In the genomic region with DNA sequence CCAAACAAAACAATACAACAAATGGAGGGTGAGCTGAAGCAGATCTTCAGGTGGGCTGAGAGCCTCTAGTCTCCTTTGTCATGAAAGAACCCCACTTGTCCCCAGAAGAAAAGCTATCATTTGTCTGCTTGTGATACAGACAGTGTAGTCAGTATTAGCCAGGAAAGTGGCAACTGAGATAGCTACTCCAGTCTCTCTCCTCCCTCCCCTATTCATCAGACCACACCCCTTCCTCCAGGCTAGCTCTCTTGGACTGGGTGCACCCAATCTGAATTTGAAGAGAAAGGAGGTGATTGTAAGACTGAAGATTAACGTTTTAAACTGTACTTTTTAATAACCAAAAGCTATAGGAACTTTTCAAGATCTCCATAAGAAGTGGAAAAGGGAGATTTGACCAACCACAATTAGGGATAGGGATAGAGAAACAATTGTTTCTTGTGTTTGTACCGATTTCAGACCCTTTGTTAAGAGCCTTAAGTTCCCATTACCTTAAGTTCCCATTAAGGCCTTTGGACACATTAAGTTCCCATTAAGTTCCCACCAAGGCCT, we compare ENCODE assay signal across 1 cellular context.
TF ChIP-seq lines count a peak whose summit lies in the region.

No MANE protein-coding gene starts in this region.

TF ChIP-seq in GM23338, 12 proteins besides CTCF, POLR2A, EP300 and RAD21 (continued from another document):
- TF ChIP-seq, protein P1, sequence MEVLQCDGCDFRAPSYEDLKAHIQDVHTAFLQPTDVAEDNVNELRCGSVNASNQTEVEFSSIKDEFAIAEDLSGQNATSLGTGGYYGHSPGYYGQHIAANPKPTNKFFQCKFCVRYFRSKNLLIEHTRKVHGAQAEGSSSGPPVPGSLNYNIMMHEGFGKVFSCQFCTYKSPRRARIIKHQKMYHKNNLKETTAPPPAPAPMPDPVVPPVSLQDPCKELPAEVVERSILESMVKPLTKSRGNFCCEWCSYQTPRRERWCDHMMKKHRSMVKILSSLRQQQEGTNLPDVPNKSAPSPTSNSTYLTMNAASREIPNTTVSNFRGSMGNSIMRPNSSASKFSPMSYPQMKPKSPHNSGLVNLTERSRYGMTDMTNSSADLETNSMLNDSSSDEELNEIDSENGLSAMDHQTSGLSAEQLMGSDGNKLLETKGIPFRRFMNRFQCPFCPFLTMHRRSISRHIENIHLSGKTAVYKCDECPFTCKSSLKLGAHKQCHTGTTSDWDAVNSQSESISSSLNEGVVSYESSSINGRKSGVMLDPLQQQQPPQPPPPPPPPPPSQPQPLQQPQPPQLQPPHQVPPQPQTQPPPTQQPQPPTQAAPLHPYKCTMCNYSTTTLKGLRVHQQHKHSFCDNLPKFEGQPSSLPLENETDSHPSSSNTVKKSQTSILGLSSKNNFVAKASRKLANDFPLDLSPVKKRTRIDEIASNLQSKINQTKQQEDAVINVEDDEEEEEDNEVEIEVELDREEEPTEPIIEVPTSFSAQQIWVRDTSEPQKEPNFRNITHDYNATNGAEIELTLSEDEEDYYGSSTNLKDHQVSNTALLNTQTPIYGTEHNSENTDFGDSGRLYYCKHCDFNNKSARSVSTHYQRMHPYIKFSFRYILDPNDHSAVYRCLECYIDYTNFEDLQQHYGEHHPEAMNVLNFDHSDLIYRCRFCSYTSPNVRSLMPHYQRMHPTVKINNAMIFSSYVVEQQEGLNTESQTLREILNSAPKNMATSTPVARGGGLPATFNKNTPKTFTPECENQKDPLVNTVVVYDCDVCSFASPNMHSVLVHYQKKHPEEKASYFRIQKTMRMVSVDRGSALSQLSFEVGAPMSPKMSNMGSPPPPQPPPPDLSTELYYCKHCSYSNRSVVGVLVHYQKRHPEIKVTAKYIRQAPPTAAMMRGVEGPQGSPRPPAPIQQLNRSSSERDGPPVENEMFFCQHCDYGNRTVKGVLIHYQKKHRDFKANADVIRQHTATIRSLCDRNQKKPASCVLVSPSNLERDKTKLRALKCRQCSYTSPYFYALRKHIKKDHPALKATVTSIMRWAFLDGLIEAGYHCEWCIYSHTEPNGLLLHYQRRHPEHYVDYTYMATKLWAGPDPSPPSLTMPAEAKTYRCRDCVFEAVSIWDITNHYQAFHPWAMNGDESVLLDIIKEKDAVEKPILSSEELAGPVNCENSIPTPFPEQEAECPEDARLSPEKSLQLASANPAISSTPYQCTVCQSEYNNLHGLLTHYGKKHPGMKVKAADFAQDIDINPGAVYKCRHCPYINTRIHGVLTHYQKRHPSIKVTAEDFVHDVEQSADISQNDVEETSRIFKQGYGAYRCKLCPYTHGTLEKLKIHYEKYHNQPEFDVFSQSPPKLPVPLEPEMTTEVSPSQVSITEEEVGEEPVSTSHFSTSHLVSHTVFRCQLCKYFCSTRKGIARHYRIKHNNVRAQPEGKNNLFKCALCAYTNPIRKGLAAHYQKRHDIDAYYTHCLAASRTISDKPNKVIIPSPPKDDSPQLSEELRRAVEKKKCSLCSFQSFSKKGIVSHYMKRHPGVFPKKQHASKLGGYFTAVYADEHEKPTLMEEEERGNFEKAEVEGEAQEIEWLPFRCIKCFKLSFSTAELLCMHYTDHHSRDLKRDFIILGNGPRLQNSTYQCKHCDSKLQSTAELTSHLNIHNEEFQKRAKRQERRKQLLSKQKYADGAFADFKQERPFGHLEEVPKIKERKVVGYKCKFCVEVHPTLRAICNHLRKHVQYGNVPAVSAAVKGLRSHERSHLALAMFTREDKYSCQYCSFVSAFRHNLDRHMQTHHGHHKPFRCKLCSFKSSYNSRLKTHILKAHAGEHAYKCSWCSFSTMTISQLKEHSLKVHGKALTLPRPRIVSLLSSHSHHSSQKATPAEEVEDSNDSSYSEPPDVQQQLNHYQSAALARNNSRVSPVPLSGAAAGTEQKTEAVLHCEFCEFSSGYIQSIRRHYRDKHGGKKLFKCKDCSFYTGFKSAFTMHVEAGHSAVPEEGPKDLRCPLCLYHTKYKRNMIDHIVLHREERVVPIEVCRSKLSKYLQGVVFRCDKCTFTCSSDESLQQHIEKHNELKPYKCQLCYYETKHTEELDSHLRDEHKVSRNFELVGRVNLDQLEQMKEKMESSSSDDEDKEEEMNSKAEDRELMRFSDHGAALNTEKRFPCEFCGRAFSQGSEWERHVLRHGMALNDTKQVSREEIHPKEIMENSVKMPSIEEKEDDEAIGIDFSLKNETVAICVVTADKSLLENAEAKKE (CRISPR knock-in tag; IDR thresholded peaks at IDR 0.05): no peak
- TF ChIP-seq STAT1 (IDR thresholded peaks at IDR 0.05; ENCODE audit: unreplicated experiment) (no peak), ZNF331 (CRISPR knock-in tag; IDR thresholded peaks at IDR 0.05; ENCODE audit: low read depth) (no peak), EZH2phosphoT487 (IDR thresholded peaks at IDR 0.05; ENCODE audit: unreplicated experiment) (no peak), EZH2 (IDR thresholded peaks at IDR 0.05; ENCODE audit: low read depth, unreplicated experiment) (no peak), ZNF114 (CRISPR knock-in tag; IDR thresholded peaks at IDR 0.05) (no peak), JUNB (IDR thresholded peaks at IDR 0.05; ENCODE audit: unreplicated experiment) (no peak), CREB1 (CRISPR knock-in tag; IDR thresholded peaks at IDR 0.05; ENCODE audit: low read depth) (no peak)
- TF ChIP-seq, protein P2, sequence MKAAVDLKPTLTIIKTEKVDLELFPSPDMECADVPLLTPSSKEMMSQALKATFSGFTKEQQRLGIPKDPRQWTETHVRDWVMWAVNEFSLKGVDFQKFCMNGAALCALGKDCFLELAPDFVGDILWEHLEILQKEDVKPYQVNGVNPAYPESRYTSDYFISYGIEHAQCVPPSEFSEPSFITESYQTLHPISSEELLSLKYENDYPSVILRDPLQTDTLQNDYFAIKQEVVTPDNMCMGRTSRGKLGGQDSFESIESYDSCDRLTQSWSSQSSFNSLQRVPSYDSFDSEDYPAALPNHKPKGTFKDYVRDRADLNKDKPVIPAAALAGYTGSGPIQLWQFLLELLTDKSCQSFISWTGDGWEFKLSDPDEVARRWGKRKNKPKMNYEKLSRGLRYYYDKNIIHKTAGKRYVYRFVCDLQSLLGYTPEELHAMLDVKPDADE (IDR thresholded peaks at IDR 0.05): no peak
- TF ChIP-seq, protein P3, sequence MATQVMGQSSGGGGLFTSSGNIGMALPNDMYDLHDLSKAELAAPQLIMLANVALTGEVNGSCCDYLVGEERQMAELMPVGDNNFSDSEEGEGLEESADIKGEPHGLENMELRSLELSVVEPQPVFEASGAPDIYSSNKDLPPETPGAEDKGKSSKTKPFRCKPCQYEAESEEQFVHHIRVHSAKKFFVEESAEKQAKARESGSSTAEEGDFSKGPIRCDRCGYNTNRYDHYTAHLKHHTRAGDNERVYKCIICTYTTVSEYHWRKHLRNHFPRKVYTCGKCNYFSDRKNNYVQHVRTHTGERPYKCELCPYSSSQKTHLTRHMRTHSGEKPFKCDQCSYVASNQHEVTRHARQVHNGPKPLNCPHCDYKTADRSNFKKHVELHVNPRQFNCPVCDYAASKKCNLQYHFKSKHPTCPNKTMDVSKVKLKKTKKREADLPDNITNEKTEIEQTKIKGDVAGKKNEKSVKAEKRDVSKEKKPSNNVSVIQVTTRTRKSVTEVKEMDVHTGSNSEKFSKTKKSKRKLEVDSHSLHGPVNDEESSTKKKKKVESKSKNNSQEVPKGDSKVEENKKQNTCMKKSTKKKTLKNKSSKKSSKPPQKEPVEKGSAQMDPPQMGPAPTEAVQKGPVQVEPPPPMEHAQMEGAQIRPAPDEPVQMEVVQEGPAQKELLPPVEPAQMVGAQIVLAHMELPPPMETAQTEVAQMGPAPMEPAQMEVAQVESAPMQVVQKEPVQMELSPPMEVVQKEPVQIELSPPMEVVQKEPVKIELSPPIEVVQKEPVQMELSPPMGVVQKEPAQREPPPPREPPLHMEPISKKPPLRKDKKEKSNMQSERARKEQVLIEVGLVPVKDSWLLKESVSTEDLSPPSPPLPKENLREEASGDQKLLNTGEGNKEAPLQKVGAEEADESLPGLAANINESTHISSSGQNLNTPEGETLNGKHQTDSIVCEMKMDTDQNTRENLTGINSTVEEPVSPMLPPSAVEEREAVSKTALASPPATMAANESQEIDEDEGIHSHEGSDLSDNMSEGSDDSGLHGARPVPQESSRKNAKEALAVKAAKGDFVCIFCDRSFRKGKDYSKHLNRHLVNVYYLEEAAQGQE (IDR thresholded peaks at IDR 0.05; ENCODE audit: unreplicated experiment): no peak
TF ChIP-seq in GM23338: peak in this region for 0.
